8 cellular contexts compared by ENCODE assay signal in genomic region chr17:79388556-79389295, GRCh38.
DNase-seq lines count a peak whose midpoint lies in the region; ATAC-seq, FAIRE-seq and TF ChIP-seq lines count a peak whose summit lies in the region.

No MANE protein-coding gene starts in this region.

- H3K9me3 ChIP-seq in A549 = peaks cover 6% of the 10 kb centered on the region; the same call in 2 of the 3 replicates
- H3K9me3 ChIP-seq in right atrium auricular region = no peaks in the 10 kb centered on the region
- no peaks in the 10 kb centered on the region for H3K9me3 ChIP-seq in stomach
- H3K9me3 ChIP-seq in CD8-positive, alpha-beta T cell (ENCODE audit: low read length) = no peaks in the 10 kb centered on the region

- in situ Hi-C loops in G401 (cut with HindIII; ENCODE audit: low sequenced_read_pairs) = no loop called here

- FAIRE-seq in A549 (lab: Jason Lieb, UNC) = no peak

- TF ChIP-seq POLR2A in A549 (IDR thresholded peaks at IDR 0.05; ENCODE audit: low read length) (no peak), stomach (IDR thresholded peaks at IDR 0.05) (no peak)

- H3K4me3 ChIP-seq in A549 (no peak overlapping the region), right atrium auricular region (no peak overlapping the region), stomach (no peak overlapping the region)
- no peak overlapping the region for H3K4me3 ChIP-seq in CD8-positive, alpha-beta T cell (ENCODE audit: low read depth, low read length)

- ATAC-seq in A549 = peak; percentile 72 to 85; a peak in 5 of 6 replicates
- peak; percentile 39 for ATAC-seq in activated CD8-positive, alpha-beta T cell treated with anti-CD3 and anti-CD28 coated beads, Interleukin-2, amount 10 ng/mL, durations not matched to agents 7 days and 5 days
- no peak for ATAC-seq in CD8-positive, alpha-beta T cell

- no peaks in the 10 kb centered on the region for H3K4me1 Mint-ChIP-seq in activated CD8-positive, alpha-beta T cell treated with anti-CD3 and anti-CD28 coated beads, Interleukin-2, amount 10 ng/mL, durations not matched to agents 7 days and 5 days (ENCODE audit: low read depth)
- peaks cover 8% of the 10 kb centered on the region for H3K4me1 Mint-ChIP-seq in CD8-positive, alpha-beta T cell (ENCODE audit: low read depth)

- no peak for TF ChIP-seq EP300 in A549 (IDR thresholded peaks at IDR 0.05)
- no peak for TF ChIP-seq EP300 in stomach (IDR thresholded peaks at IDR 0.05)

- peaks cover 3 to 4% of the 10 kb centered on the region in 2 donors for H3K27me3 ChIP-seq in right atrium auricular region
- peaks cover under 1 to 86% (median 73%) of the 10 kb centered on the region in 3 donors for H3K27me3 ChIP-seq in stomach
- peaks cover 2% of the 10 kb centered on the region for H3K27me3 ChIP-seq in CD8-positive, alpha-beta T cell (ENCODE audit: insufficient read depth, low read length)

- peak; percentile 66 to 93 for DNase-seq in A549 (ENCODE audit: low read depth in 1 of 2, low spot score in 1 of 2)
- DNase-seq in G401 (ENCODE audit: low spot score) = peak; percentile 77
- peak; percentile 14 to 38 for DNase-seq in NCI-H1930 (lab: John Stamatoyannopoulos, UW)
- peak; percentile 35 for DNase-seq in activated CD8-positive, alpha-beta T cell treated with anti-CD3 and anti-CD28 coated beads, Interleukin-2, amount 10 ng/mL, durations not matched to agents 7 days and 5 days
- DNase-seq in right atrium auricular region (ENCODE audit: low spot score) = no peak
- DNase-seq in stomach = peak; percentile 64
- DNase-seq in central memory CD4-positive, alpha-beta T cell = no peak
- DNase-seq in CD8-positive, alpha-beta T cell = no peak

- H3K27ac ChIP-seq in A549 (no peak overlapping the region), right atrium auricular region (no peak overlapping the region), stomach (no peak overlapping the region)
- H3K27ac ChIP-seq in CD8-positive, alpha-beta T cell (ENCODE audit: low read depth, low read length) = no peak overlapping the region

- no peak overlapping the region for H3K4me3 Mint-ChIP-seq in activated CD8-positive, alpha-beta T cell treated with anti-CD3 and anti-CD28 coated beads, Interleukin-2, amount 10 ng/mL, durations not matched to agents 7 days and 5 days
- H3K4me3 Mint-ChIP-seq in CD8-positive, alpha-beta T cell = no peak overlapping the region

- TF ChIP-seq RAD21 in A549 (conservative IDR thresholded peaks at IDR 0.05 in 1 of 2, IDR thresholded peaks at IDR 0.05 in 1 of 2) = peak; percentile 82 to 87

- H3K9me3 Mint-ChIP-seq in activated CD8-positive, alpha-beta T cell treated with anti-CD3 and anti-CD28 coated beads, Interleukin-2, amount 10 ng/mL, durations not matched to agents 7 days and 5 days (ENCODE audit: insufficient read depth) = no peaks in the 10 kb centered on the region
- H3K9me3 Mint-ChIP-seq in CD8-positive, alpha-beta T cell = no peaks in the 10 kb centered on the region

- no peak overlapping the region for H3K4me2 ChIP-seq in A549

- CTCF ChIA-PET in A549 (lab: Yijun Ruan, JAX) = interaction anchor here (0.7 to 42.8 kb wide), 54 partner anchors 7 to 396 kb away, joined by 3 to 782 read pairs (median 4); partner anchors contain the start of gene RBFOX3
- CTCF ChIA-PET in activated CD8-positive, alpha-beta T cell treated with anti-CD3 and anti-CD28 coated beads, Interleukin-2, amount 10 ng/mL, durations not matched to agents 7 days and 5 days (lab: Charles Lee) = interaction anchor here (0.9 to 1.8 kb wide), 7 partner anchors 9 to 321 kb away, joined by 3 to 7 read pairs (median 4); no protein-coding TSS in a partner anchor
- CTCF ChIA-PET in CD8-positive, alpha-beta T cell (lab: Charles Lee) = interaction anchor here (1.1 to 2.3 kb wide), 6 partner anchors 8 to 324 kb away, joined by 3 to 13 read pairs (median 4); no protein-coding TSS in a partner anchor

- H3K27ac Mint-ChIP-seq in activated CD8-positive, alpha-beta T cell treated with anti-CD3 and anti-CD28 coated beads, Interleukin-2, amount 10 ng/mL, durations not matched to agents 7 days and 5 days = no peak overlapping the region
- no peak overlapping the region for H3K27ac Mint-ChIP-seq in CD8-positive, alpha-beta T cell

- POLR2A ChIA-PET in A549 (lab: Yijun Ruan, JAX) = interaction anchor here (0.7 to 1.0 kb wide), 2 partner anchors 198 to 201 kb away, joined by 3 read pairs; no protein-coding TSS in a partner anchor
- POLR2A ChIA-PET in activated CD8-positive, alpha-beta T cell treated with anti-CD3 and anti-CD28 coated beads, Interleukin-2, amount 10 ng/mL, durations not matched to agents 7 days and 5 days (lab: Charles Lee) = no interaction called here
- POLR2A ChIA-PET in CD8-positive, alpha-beta T cell (lab: Charles Lee) = interaction anchor here (0.7 kb wide), 1 partner anchor 225 kb away, joined by 3 read pairs; no protein-coding TSS in a partner anchor

- intact Hi-C loops in stomach (cut with DNase I; ENCODE audit: low total_unique reads) = no loop called here
- intact Hi-C loops in CD8-positive, alpha-beta T cell (cut with DNase I, micrococcal nuclease) = no loop called here

- no peaks in the 10 kb centered on the region for H3K36me3 ChIP-seq in right atrium auricular region
- H3K36me3 ChIP-seq in stomach = no peaks in the 10 kb centered on the region
- H3K36me3 ChIP-seq in CD8-positive, alpha-beta T cell (ENCODE audit: insufficient read depth, low read length) = no peaks in the 10 kb centered on the region

- 51% methylated on average over 28 of the region's 28 CpGs for WGBS in A549 (ENCODE audit: missing lambda C conversion rate)
- WGBS in stomach, 5 donors = 39 to 48% (median 44%) methylated on average over 27 to 28 of the region's 28 CpGs

- H3K27me3 Mint-ChIP-seq in activated CD8-positive, alpha-beta T cell treated with anti-CD3 and anti-CD28 coated beads, Interleukin-2, amount 10 ng/mL, durations not matched to agents 7 days and 5 days (ENCODE audit: low read depth) = peaks cover 10% of the 10 kb centered on the region
- peaks cover 39% of the 10 kb centered on the region for H3K27me3 Mint-ChIP-seq in CD8-positive, alpha-beta T cell (ENCODE audit: low read depth)

- H3K4me1 ChIP-seq in A549 = no peaks in the 10 kb centered on the region
- H3K4me1 ChIP-seq in right atrium auricular region = no peaks in the 10 kb centered on the region
- peaks cover 0 to 7% (median 2%) of the 10 kb centered on the region in 4 donors for H3K4me1 ChIP-seq in stomach
- H3K4me1 ChIP-seq in CD8-positive, alpha-beta T cell (ENCODE audit: insufficient read depth, low read length) = peaks cover 3% of the 10 kb centered on the region

- H3K36me3 Mint-ChIP-seq in activated CD8-positive, alpha-beta T cell treated with anti-CD3 and anti-CD28 coated beads, Interleukin-2, amount 10 ng/mL, durations not matched to agents 7 days and 5 days (ENCODE audit: low read depth) = no peaks in the 10 kb centered on the region
- no peaks in the 10 kb centered on the region for H3K36me3 Mint-ChIP-seq in CD8-positive, alpha-beta T cell

- TF ChIP-seq CTCF in A549 (IDR thresholded peaks at IDR 0.05) (peak; percentile 77), right atrium auricular region (IDR thresholded peaks at IDR 0.05) (peak; percentile 41 to 73), stomach (IDR thresholded peaks at IDR 0.05) (peak in 5 of 7 experiments; percentile 36 to 48 (median 40))
- no peak for TF ChIP-seq CTCF in CD8-positive, alpha-beta T cell (IDR thresholded peaks at IDR 0.05)

TF ChIP-seq in A549, 52 proteins besides CTCF, POLR2A, EP300 and RAD21:
- TF ChIP-seq MYC (IDR thresholded peaks at IDR 0.05; ENCODE audit: borderline replicate concordance, low read length) = no peak
- TF ChIP-seq SMC3 (IDR thresholded peaks at IDR 0.05) = peak; percentile 75

Comparison
In these comparisons a context has a peak if more than half of its experiments do, and no peak if none do; other contexts are left out.
1. DNase-seq: peak in A549 (2 of 2), G401 (single experiment), NCI-H1930 (2 of 2), activated CD8-positive, alpha-beta T cell treated with anti-CD3 and anti-CD28 coated beads, Interleukin-2, amount 10 ng/mL, durations not matched to agents 7 days and 5 days (single experiment) and stomach (single experiment); none in right atrium auricular region (single experiment), central memory CD4-positive, alpha-beta T cell (single experiment) and CD8-positive, alpha-beta T cell (0 of 7).